In the genomic region with DNA sequence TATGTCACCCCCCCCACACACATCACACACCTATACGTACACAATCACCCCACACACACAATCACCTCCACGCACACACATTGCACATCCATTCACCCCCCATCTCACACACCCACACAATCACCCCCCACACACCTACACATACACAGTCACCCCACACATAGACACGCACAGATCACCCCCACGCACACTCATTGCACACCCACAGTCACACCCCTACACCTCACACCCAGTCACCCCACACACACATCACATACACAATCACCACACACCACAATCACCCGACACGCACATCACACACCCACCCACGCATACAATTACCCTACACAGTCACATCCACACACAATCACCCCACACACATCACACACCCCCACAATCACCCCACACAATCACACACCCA, we compare ENCODE assay signal across 21 cellular contexts.
"Had no signal": no experiment of that assay in that cellular context is flagged by ENCODE, and none has a peak within 500 bp of the region (broad histone marks: within the 10 kb centered on the region; RNA-seq: fewer than 3 reads in every experiment).

No MANE protein-coding gene starts in this region.

- H3K4me3 ChIP-seq: heart right ventricle, mucosa of descending colon, right lobe of liver, skin epidermis, transverse colon, uterus had no signal

- H3K4me1 Mint-ChIP-seq: activated naive CD4-positive, alpha-beta T cell treated with anti-CD3 and anti-CD28 coated beads, Interleukin-2, amount 10 ng/mL, durations not matched to agents 7 days and 5 days; endodermal cell had no signal

- H3K9me3 Mint-ChIP-seq: activated CD4-positive, alpha-beta T cell treated with anti-CD3 and anti-CD28 coated beads, Interleukin-2, amount 10 ng/mL, durations not matched to agents 7 days and 5 days; activated naive CD4-positive, alpha-beta T cell treated with anti-CD3 and anti-CD28 coated beads, Interleukin-2, amount 10 ng/mL, durations not matched to agents 7 days and 5 days; endodermal cell; nephron progenitor cell had no signal

- H3K27me3 ChIP-seq: heart right ventricle, right lobe of liver, transverse colon, uterus had no signal

- H3K9me3 ChIP-seq: heart right ventricle, mucosa of descending colon, right lobe of liver, transverse colon, uterus had no signal

- H3K27ac ChIP-seq: heart right ventricle, right lobe of liver, skin epidermis, transverse colon, uterus had no signal

- H3K4me3 Mint-ChIP-seq: activated CD4-positive, alpha-beta T cell treated with anti-CD3 and anti-CD28 coated beads, Interleukin-2, amount 10 ng/mL, durations not matched to agents 7 days and 5 days; activated naive CD4-positive, alpha-beta T cell treated with anti-CD3 and anti-CD28 coated beads, Interleukin-2, amount 10 ng/mL, durations not matched to agents 7 days and 5 days; endodermal cell; nephron progenitor cell; stimulated activated naive B cell treated with anti-CD40 and anti-IgM and Interleukin-4, amounts not matched to agents 10 μg/mL and 1 μg/mL and 100 μg/mL, for 72 hours had no signal

- H3K27me3 Mint-ChIP-seq: activated CD4-positive, alpha-beta T cell treated with anti-CD3 and anti-CD28 coated beads, Interleukin-2, amount 10 ng/mL, durations not matched to agents 7 days and 5 days; activated naive CD4-positive, alpha-beta T cell treated with anti-CD3 and anti-CD28 coated beads, Interleukin-2, amount 10 ng/mL, durations not matched to agents 7 days and 5 days; stimulated activated naive B cell treated with anti-CD40 and anti-IgM and Interleukin-4, amounts not matched to agents 10 μg/mL and 1 μg/mL and 100 μg/mL, for 72 hours had no signal

- H3K4me1 ChIP-seq: heart right ventricle, transverse colon, uterus had no signal

- DNase-seq: activated CD4-positive, alpha-beta T cell treated with anti-CD3 and anti-CD28 coated beads, Interleukin-2, amount 10 ng/mL, durations not matched to agents 7 days and 5 days; activated effector memory CD4-positive, alpha-beta T cell treated with anti-CD3 and anti-CD28 coated beads, Interleukin-2, amount 50 U/mL, for 16 hours; activated naive CD4-positive, alpha-beta T cell treated with anti-CD3 and anti-CD28 coated beads, Interleukin-2, amount 10 ng/mL, durations not matched to agents 7 days and 5 days; activated T-cell treated with anti-CD3 and anti-CD28 coated beads, Interleukin-2, amount 50 U/mL, for 1 hour; amygdala; cerebellar nuclear complex; cortex of kidney; endodermal cell; heart right ventricle; islet precursor cell; left colon; mesendoderm; mucosa of descending colon; nephron progenitor cell; nucleus accumbens; right lobe of liver; stimulated activated CD4-positive, alpha-beta T cell treated with anti-CD3 and anti-CD28 coated beads, Interleukin-15, amount 100 ng/mL, for 24 hours; stimulated activated naive B cell treated with anti-CD40 and anti-IgM and Interleukin-4, amounts not matched to agents 10 μg/mL and 1 μg/mL and 100 μg/mL, for 72 hours; transverse colon; uterus had no signal

- H3K27ac Mint-ChIP-seq: activated CD4-positive, alpha-beta T cell treated with anti-CD3 and anti-CD28 coated beads, Interleukin-2, amount 10 ng/mL, durations not matched to agents 7 days and 5 days; activated naive CD4-positive, alpha-beta T cell treated with anti-CD3 and anti-CD28 coated beads, Interleukin-2, amount 10 ng/mL, durations not matched to agents 7 days and 5 days; endodermal cell; stimulated activated naive B cell treated with anti-CD40 and anti-IgM and Interleukin-4, amounts not matched to agents 10 μg/mL and 1 μg/mL and 100 μg/mL, for 72 hours had no signal

- H3K36me3 ChIP-seq: uterus had no signal

- ATAC-seq: heart right ventricle; left colon; mucosa of descending colon; right lobe of liver; stimulated activated naive B cell treated with anti-CD40 and anti-IgM and Interleukin-4, amounts not matched to agents 10 μg/mL and 1 μg/mL and 100 μg/mL, for 72 hours had no signal
